ENCODE assay signal across 17 cellular contexts in the genomic region with DNA sequence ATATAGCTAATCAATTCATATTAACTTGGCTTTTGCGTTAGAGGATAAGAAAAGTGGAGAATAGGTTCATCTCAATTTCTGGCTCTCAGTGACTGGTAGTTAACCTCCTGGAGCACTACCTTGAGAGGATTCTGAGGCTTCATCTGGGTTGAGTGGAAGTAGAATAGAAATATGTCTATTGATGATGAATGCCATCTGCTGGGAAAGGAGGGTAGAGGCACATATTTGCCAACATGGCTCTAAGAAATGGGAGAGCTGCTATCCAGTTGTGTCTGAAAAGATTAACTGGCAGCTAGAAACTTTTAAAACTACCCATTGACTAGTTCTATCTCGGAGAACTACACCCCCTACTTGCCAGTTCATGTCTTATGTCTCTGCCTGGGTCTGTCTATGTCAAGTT.
DNase-seq lines count a peak whose midpoint lies in the region; ATAC-seq and TF ChIP-seq lines count a peak whose summit lies in the region.
"Had no signal": no experiment of that assay in that cellular context is flagged by ENCODE, and none has a peak within 500 bp of the region (broad histone marks: within the 10 kb centered on the region; RNA-seq: fewer than 3 reads in every experiment).

No MANE protein-coding gene starts in this region.

- H3K27me3 Mint-ChIP-seq in endothelial cell (ENCODE audit: unreplicated experiment) = no peaks in the 10 kb centered on the region
- peaks cover 5% of the 10 kb centered on the region for H3K27me3 Mint-ChIP-seq in CD4-positive, alpha-beta T cell
- H3K27me3 Mint-ChIP-seq: CD4-positive, CD25-positive, alpha-beta regulatory T cell had no signal

- in situ Hi-C loops in astrocyte of the cerebellum (cut with HindIII; ENCODE audit: low sequenced_read_pairs) = no loop called here

- no peak overlapping the region for H3K4me3 Mint-ChIP-seq in endothelial cell (ENCODE audit: unreplicated experiment)
- H3K4me3 Mint-ChIP-seq in CD4-positive, alpha-beta T cell = no peak overlapping the region
- H3K4me3 Mint-ChIP-seq: CD4-positive, CD25-positive, alpha-beta regulatory T cell; naive B cell; stimulated activated effector memory CD8-positive, alpha-beta T cell treated with anti-CD3 and anti-CD28 coated beads, Interleukin-12 subunit alpha, Interleukin-12 subunit beta, amount 100 ng/mL, for 72 hours had no signal

- ATAC-seq in CD4-positive, alpha-beta T cell (ENCODE audit: poor library complexity) = no peak
- ATAC-seq: stimulated activated effector memory CD8-positive, alpha-beta T cell treated with anti-CD3 and anti-CD28 coated beads, Interleukin-12 subunit alpha, Interleukin-12 subunit beta, amount 100 ng/mL, for 72 hours had no signal

- POLR2A ChIA-PET in AG04449 (lab: Yijun Ruan, JAX) = interaction anchor here (0.6 kb wide), 1 partner anchor 22 kb away, joined by 3 read pairs; no protein-coding TSS in a partner anchor
- POLR2A ChIA-PET in CD4-positive, alpha-beta T cell (lab: Charles Lee) = no interaction called here

- H3K27ac Mint-ChIP-seq in endothelial cell (ENCODE audit: unreplicated experiment) = no peak overlapping the region
- no peak overlapping the region for H3K27ac Mint-ChIP-seq in CD4-positive, alpha-beta T cell
- H3K27ac Mint-ChIP-seq: CD4-positive, CD25-positive, alpha-beta regulatory T cell; naive B cell; stimulated activated effector memory CD8-positive, alpha-beta T cell treated with anti-CD3 and anti-CD28 coated beads, Interleukin-12 subunit alpha, Interleukin-12 subunit beta, amount 100 ng/mL, for 72 hours had no signal

- CTCF ChIA-PET in AG04449 (lab: Yijun Ruan, JAX) = interaction anchor here (1.0 to 6.1 kb wide), 8 partner anchors 9 to 677 kb away, joined by 3 to 47 read pairs (median 5); no protein-coding TSS in a partner anchor
- CTCF ChIA-PET in CD4-positive, alpha-beta T cell (lab: Charles Lee) = no interaction called here

- H3K9me3 ChIP-seq in CD4-positive, alpha-beta T cell (ENCODE audit: control insufficient read depth, low read length) = no peaks in the 10 kb centered on the region
- H3K9me3 ChIP-seq: tibial artery had no signal

- DNase-seq in AG04449 (ENCODE audit: low read depth, low spot score) = no peak
- DNase-seq in LNCaP clone FGC (ENCODE audit: low read depth) = no peak
- DNase-seq in astrocyte of the cerebellum (ENCODE audit: low read depth) = no peak
- DNase-seq in endothelial cell (ENCODE audit: low spot score) = no peak
- no peak for DNase-seq in CD4-positive, alpha-beta T cell
- DNase-seq in hepatic stellate cell (ENCODE audit: low spot score) = no peak
- no peak for DNase-seq in activated CD8-positive, alpha-beta memory T cell treated with anti-CD3 and anti-CD28 coated beads for 24 hours
- DNase-seq: activated CD4-positive, alpha-beta T cell treated with anti-CD3 and anti-CD28 coated beads, Interleukin-2, amount 50 U/mL, for 48 hours; CD4-positive, CD25-positive, alpha-beta regulatory T cell; GF-D8; naive B cell; OCI-M1; posterior cingulate gyrus; tibial artery had no signal

- intact Hi-C loops in CD4-positive, alpha-beta T cell (cut with DNase I, micrococcal nuclease) = no loop called here

- no peak overlapping the region for H3K27ac ChIP-seq in C4-2B
- no peak overlapping the region for H3K27ac ChIP-seq in CD4-positive, alpha-beta T cell (ENCODE audit: low read depth, low read length)
- H3K27ac ChIP-seq: tibial artery had no signal

- no peaks in the 10 kb centered on the region for H3K27me3 ChIP-seq in CD4-positive, alpha-beta T cell (ENCODE audit: control insufficient read depth, insufficient read depth, low read length)
- H3K27me3 ChIP-seq: tibial artery had no signal

- H3K4me3 ChIP-seq in AG04449 (ENCODE audit: low read depth, low read length) = no peak overlapping the region
- no peak overlapping the region for H3K4me3 ChIP-seq in LNCaP clone FGC (ENCODE audit: low read depth, low read length)
- no peak overlapping the region for H3K4me3 ChIP-seq in astrocyte of the cerebellum (ENCODE audit: low read depth, low read length)
- H3K4me3 ChIP-seq: smooth muscle cell, tibial artery had no signal

- no peaks in the 10 kb centered on the region for H3K4me1 Mint-ChIP-seq in endothelial cell (ENCODE audit: unreplicated experiment)
- no peaks in the 10 kb centered on the region for H3K4me1 Mint-ChIP-seq in CD4-positive, alpha-beta T cell (ENCODE audit: low read depth)
- H3K4me1 Mint-ChIP-seq: CD4-positive, CD25-positive, alpha-beta regulatory T cell; naive B cell; stimulated activated effector memory CD8-positive, alpha-beta T cell treated with anti-CD3 and anti-CD28 coated beads, Interleukin-12 subunit alpha, Interleukin-12 subunit beta, amount 100 ng/mL, for 72 hours had no signal

- TF ChIP-seq CTCF in AG04449 (IDR thresholded peaks at IDR 0.05; ENCODE audit: insufficient read depth, low read length, missing control alignments) (peak; percentile 13), C4-2B (conservative IDR thresholded peaks at IDR 0.05) (peak; percentile 31), LNCaP clone FGC (IDR thresholded peaks at IDR 0.05; ENCODE audit: control insufficient read depth, extremely low read depth, insufficient read depth) (peak; percentile 43), astrocyte of the cerebellum (IDR thresholded peaks at IDR 0.05; ENCODE audit: low read depth, low read length, missing control alignments) (peak; percentile 18), endothelial cell (IDR thresholded peaks at IDR 0.05; ENCODE audit: unreplicated experiment) (no peak)
- TF ChIP-seq CTCF in CD4-positive, alpha-beta T cell (IDR thresholded peaks at IDR 0.05) = no peak

- H3K9me3 Mint-ChIP-seq in endothelial cell (ENCODE audit: unreplicated experiment) = no peaks in the 10 kb centered on the region
- H3K9me3 Mint-ChIP-seq in CD4-positive, alpha-beta T cell = no peaks in the 10 kb centered on the region
- H3K9me3 Mint-ChIP-seq: naive B cell had no signal

- H3K36me3 Mint-ChIP-seq in endothelial cell (ENCODE audit: low read depth, unreplicated experiment) = no peaks in the 10 kb centered on the region
- no peaks in the 10 kb centered on the region for H3K36me3 Mint-ChIP-seq in CD4-positive, alpha-beta T cell (ENCODE audit: low read depth)
- H3K36me3 Mint-ChIP-seq: CD4-positive, CD25-positive, alpha-beta regulatory T cell; naive B cell; stimulated activated effector memory CD8-positive, alpha-beta T cell treated with anti-CD3 and anti-CD28 coated beads, Interleukin-12 subunit alpha, Interleukin-12 subunit beta, amount 100 ng/mL, for 72 hours had no signal

Comparison
In these comparisons a context has a peak if more than half of its experiments do, and no peak if none do; other contexts are left out.
1. CTCF ChIP-seq: peak in AG04449 (single experiment), C4-2B (single experiment), LNCaP clone FGC (single experiment) and astrocyte of the cerebellum (single experiment); none in endothelial cell (single experiment) and CD4-positive, alpha-beta T cell (single experiment).